ENCODE assay signal across 8 cellular contexts in the genomic region with DNA sequence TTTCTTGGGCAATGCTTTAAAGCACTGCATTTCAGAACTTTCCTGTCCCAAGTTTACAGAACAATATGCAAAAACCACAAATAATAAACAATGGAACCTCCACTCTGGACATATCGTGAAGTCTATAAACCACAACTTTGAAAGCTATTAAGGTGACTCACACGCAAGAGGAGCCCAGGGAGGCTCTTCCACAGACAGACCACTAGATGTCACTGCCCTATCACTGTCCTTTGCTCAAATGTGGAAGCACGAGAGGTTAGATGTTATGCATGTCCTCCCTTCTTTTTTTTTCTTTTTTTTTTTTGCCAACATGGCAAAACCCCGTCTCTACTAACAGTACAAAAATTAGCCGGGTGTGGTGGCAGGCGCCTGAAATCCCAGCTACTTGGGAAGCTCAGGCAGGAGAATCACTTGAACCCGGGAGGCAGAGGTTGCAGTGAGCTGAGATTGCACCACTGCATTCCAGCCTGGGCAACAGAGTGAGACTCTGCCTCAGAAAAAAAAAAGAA.
DNase-seq lines count a peak whose midpoint lies in the region; ATAC-seq, FAIRE-seq and TF ChIP-seq lines count a peak whose summit lies in the region.
"Not testable (repeated sequence)": the region's sequence is repeated elsewhere in the genome, so short reads cannot be mapped to it uniquely, and the experiment has no call there.

No MANE protein-coding gene starts in this region.

- not testable (repeated sequence) for H3K9ac ChIP-seq in NT2/D1 (ENCODE audit: insufficient read length, low read depth)

- H3K9me3 ChIP-seq in NT2/D1 (ENCODE audit: insufficient read depth, low read length): not testable (repeated sequence)

- CTCF ChIA-PET in activated CD8-positive, alpha-beta memory T cell treated with anti-CD3 and anti-CD28 coated beads, Interleukin-2, amount 10 ng/mL, durations not matched to agents 7 days and 5 days (lab: Charles Lee): interaction anchor here (0.6 to 3.1 kb wide), 19 partner anchors 12 to 904 kb away, joined by 3 to 20 read pairs (median 4); no protein-coding TSS in a partner anchor

- TF ChIP-seq CTCF in mesothelial cell of epicardium (IDR thresholded peaks at IDR 0.05; ENCODE audit: unreplicated experiment): peak; percentile 52

- peaks cover 12 to 19% (median 14%) of the 10 kb centered on the region in 3 donors for H3K4me1 Mint-ChIP-seq in IgD-negative memory B cell
- not testable (repeated sequence) for H3K4me1 Mint-ChIP-seq in activated CD8-positive, alpha-beta memory T cell treated with anti-CD3 and anti-CD28 coated beads, Interleukin-2, amount 10 ng/mL, durations not matched to agents 7 days and 5 days; mesothelial cell of epicardium

- peak; percentile 79 for FAIRE-seq in endometrium (lab: Jason Lieb, UNC)

- not testable (repeated sequence) for H3K4me3 ChIP-seq in NT2/D1 (ENCODE audit: insufficient read length, low read depth)

- ATAC-seq in GM21786 (IDR thresholded peaks at IDR 0.05; ENCODE audit: unreplicated experiment): peak; percentile 72
- peak; percentile 92 for ATAC-seq in activated CD8-positive, alpha-beta memory T cell treated with anti-CD3 and anti-CD28 coated beads, Interleukin-2, amount 10 ng/mL, durations not matched to agents 7 days and 5 days

- not testable (repeated sequence) for H3K27me3 Mint-ChIP-seq in IgD-negative memory B cell; activated CD8-positive, alpha-beta memory T cell treated with anti-CD3 and anti-CD28 coated beads, Interleukin-2, amount 10 ng/mL, durations not matched to agents 7 days and 5 days; mesothelial cell of epicardium (ENCODE audit: low read depth)

- peak; percentile 91 for DNase-seq in EL
- peak; percentile 95 for DNase-seq in NT2/D1 (ENCODE audit: low read depth, low spot score)
- peak; percentile 65 for DNase-seq in activated CD8-positive, alpha-beta memory T cell treated with anti-CD3 and anti-CD28 coated beads, Interleukin-2, amount 10 ng/mL, durations not matched to agents 7 days and 5 days
- peak in 1 of 2 experiments; percentile 47 for DNase-seq in mesothelial cell of epicardium (ENCODE audit: low spot score in 2 of 2, unreplicated experiment in 2 of 2)
- DNase-seq in stimulated activated naive CD4-positive, alpha-beta T cell (lab: John Stamatoyannopoulos, UW): peak; percentile 5 to 62 (median 30)

- peaks cover 20% of the 10 kb centered on the region for H3K36me3 Mint-ChIP-seq in IgD-negative memory B cell
- not testable (repeated sequence) for H3K36me3 Mint-ChIP-seq in activated CD8-positive, alpha-beta memory T cell treated with anti-CD3 and anti-CD28 coated beads, Interleukin-2, amount 10 ng/mL, durations not matched to agents 7 days and 5 days; mesothelial cell of epicardium

- H3K27me3 ChIP-seq in NT2/D1 (ENCODE audit: insufficient read depth, insufficient read length): not testable (repeated sequence)

- not testable (repeated sequence) for H3K36me3 ChIP-seq in NT2/D1 (ENCODE audit: insufficient read depth, insufficient read length, low read length)

- H3K9me3 Mint-ChIP-seq in IgD-negative memory B cell; activated CD8-positive, alpha-beta memory T cell treated with anti-CD3 and anti-CD28 coated beads, Interleukin-2, amount 10 ng/mL, durations not matched to agents 7 days and 5 days (ENCODE audit: low read depth); mesothelial cell of epicardium: not testable (repeated sequence)

- peak overlapping the region; percentile 1 to 81 (median 26) for H3K27ac Mint-ChIP-seq in IgD-negative memory B cell
- H3K27ac Mint-ChIP-seq in activated CD8-positive, alpha-beta memory T cell treated with anti-CD3 and anti-CD28 coated beads, Interleukin-2, amount 10 ng/mL, durations not matched to agents 7 days and 5 days; mesothelial cell of epicardium: not testable (repeated sequence)

- peak overlapping the region in 3 of 4 donors; percentile 41 to 92 (median 59) for H3K4me3 Mint-ChIP-seq in IgD-negative memory B cell
- H3K4me3 Mint-ChIP-seq in activated CD8-positive, alpha-beta memory T cell treated with anti-CD3 and anti-CD28 coated beads, Interleukin-2, amount 10 ng/mL, durations not matched to agents 7 days and 5 days; mesothelial cell of epicardium: not testable (repeated sequence)

- not testable (repeated sequence) for H3K4me1 ChIP-seq in NT2/D1 (ENCODE audit: insufficient read depth, insufficient read length)
